In the genomic region with DNA sequence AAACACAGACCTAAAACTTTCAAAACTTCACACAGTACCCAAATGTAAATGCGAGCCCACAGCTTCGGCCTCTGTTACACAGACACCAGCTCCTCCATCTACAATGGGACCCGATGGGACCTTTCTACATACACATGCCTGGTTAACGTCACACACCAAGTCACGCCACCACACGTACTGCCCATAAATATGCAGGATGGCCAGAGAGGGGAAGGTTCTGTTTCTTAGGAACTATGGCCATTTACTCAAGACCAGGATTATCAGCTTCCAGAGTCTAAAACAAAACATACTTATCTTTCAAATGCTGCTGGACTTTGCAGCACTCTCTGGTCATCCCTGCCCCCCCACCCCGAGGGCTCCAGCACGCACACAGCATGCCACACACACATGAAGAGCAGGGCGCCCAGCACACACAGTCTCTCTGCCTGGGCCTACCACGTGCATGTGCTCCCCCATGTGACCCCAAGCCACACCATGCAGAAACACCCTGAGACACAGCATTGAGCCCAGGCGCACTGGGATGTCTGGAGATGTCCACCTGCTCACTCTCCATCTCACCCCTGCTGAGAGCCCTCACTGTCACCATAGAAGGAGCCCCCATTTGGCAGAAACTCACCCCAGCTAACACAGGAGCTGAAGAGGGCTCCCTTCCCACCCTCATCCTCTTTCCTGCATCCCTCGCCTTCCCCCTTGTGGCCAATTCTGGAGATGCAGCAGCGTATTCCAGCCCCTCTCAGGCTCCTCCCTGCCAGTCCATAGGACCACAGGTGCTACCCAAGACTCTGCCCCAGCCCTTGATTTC, we compare ENCODE assay signal across 8 cellular contexts.
DNase-seq lines count a peak whose midpoint lies in the region; ATAC-seq and TF ChIP-seq lines count a peak whose summit lies in the region.

No MANE protein-coding gene starts in this region.

- peak; percentile 89 for DNase-seq in Calu3
- DNase-seq in Jurkat, Clone E6-1 (ENCODE audit: low read depth, low spot score) = peak; percentile 67
- peak; percentile 58 for DNase-seq in Panc1 (ENCODE audit: low read depth, low spot score)
- peak; percentile 79 to 80 for DNase-seq in activated T-cell treated with anti-CD3 and anti-CD28 coated beads, Interleukin-2, amount 50 U/mL, for 72 hours
- DNase-seq in fibroblast of the aortic adventitia (ENCODE audit: low read depth) = peak; percentile 78
- peak in 52 of 56 donors; percentile 36 to 88 (median 76) for DNase-seq in nucleus accumbens (lab: John Stamatoyannopoulos, UW)
- peak; percentile 89 for DNase-seq in superior temporal gyrus (ENCODE audit: extremely low spot score)

- no peaks in the 10 kb centered on the region for H3K9me3 Mint-ChIP-seq in Calu3 (ENCODE audit: low read depth, unreplicated experiment)
- H3K9me3 Mint-ChIP-seq in activated T-cell treated with anti-CD3 and anti-CD28 coated beads, Interleukin-2, amount 50 U/mL, for 72 hours = no peaks in the 10 kb centered on the region

- H3K36me3 Mint-ChIP-seq in Calu3 (ENCODE audit: insufficient read depth, unreplicated experiment) = no peaks in the 10 kb centered on the region
- no peaks in the 10 kb centered on the region for H3K36me3 Mint-ChIP-seq in activated T-cell treated with anti-CD3 and anti-CD28 coated beads, Interleukin-2, amount 50 U/mL, for 72 hours (ENCODE audit: insufficient read depth in 2 of 2)

- no peaks in the 10 kb centered on the region for H3K36me3 ChIP-seq in Panc1 (ENCODE audit: control insufficient read depth, insufficient read depth, low read length)

- no peak overlapping the region for H3K4me3 ChIP-seq in Jurkat, Clone E6-1 (ENCODE audit: low read length)
- H3K4me3 ChIP-seq in Panc1 (ENCODE audit: low read depth in 2 of 2, low read length in 2 of 2) = no peak overlapping the region
- no peak overlapping the region for H3K4me3 ChIP-seq in fibroblast of the aortic adventitia (ENCODE audit: low read depth, low read length)

- in situ Hi-C loops in Panc1 (cut with HindIII; ENCODE audit: low pct_unique_long_range_greater_than_20kb, low sequenced_read_pairs) = no loop called here

- ATAC-seq in Panc1 (peak; percentile 90), HG02623 (IDR thresholded peaks at IDR 0.05; ENCODE audit: unreplicated experiment) (no peak)
- peak; percentile 69 for ATAC-seq in activated T-cell treated with anti-CD3 and anti-CD28 coated beads, Interleukin-2, amount 50 U/mL, for 72 hours (replicated peaks in 1 of 2)

- no peak overlapping the region for H3K4me3 Mint-ChIP-seq in Calu3 (ENCODE audit: low read depth, unreplicated experiment)
- H3K4me3 Mint-ChIP-seq in activated T-cell treated with anti-CD3 and anti-CD28 coated beads, Interleukin-2, amount 50 U/mL, for 72 hours = no peak overlapping the region

- H3K27me3 Mint-ChIP-seq in Calu3 (ENCODE audit: unreplicated experiment) = peaks cover 88% of the 10 kb centered on the region
- no peaks in the 10 kb centered on the region for H3K27me3 Mint-ChIP-seq in activated T-cell treated with anti-CD3 and anti-CD28 coated beads, Interleukin-2, amount 50 U/mL, for 72 hours (ENCODE audit: low read depth)

- intact Hi-C loops in Calu3 (cut with micrococcal nuclease; ENCODE audit: unreplicated experiment) (loop anchor here (2.0 to 5.0 kb wide), 2 partner anchors 204 to 295 kb away; a partner anchor contains a TSS), Panc1 (cut with micrococcal nuclease; ENCODE audit: unreplicated experiment) (loop anchor here (2.0 to 5.0 kb wide), 2 partner anchors 204 to 295 kb away; a partner anchor contains a TSS)

- no peaks in the 10 kb centered on the region for H3K4me1 ChIP-seq in Panc1 (ENCODE audit: control insufficient read depth, insufficient read depth, low read length)

- BruUV-seq in Calu3 (replicated peaks; lab: Mats Ljungman, UMichigan) = no TSS peak
- no TSS peak for BruUV-seq in Panc1 (replicated peaks; lab: Mats Ljungman, UMichigan)

- TF ChIP-seq CTCF in Calu3 (IDR thresholded peaks at IDR 0.05; ENCODE audit: unreplicated experiment) (peak; percentile 80), Panc1 (IDR thresholded peaks at IDR 0.05) (peak; percentile 98), fibroblast of the aortic adventitia (IDR thresholded peaks at IDR 0.05; ENCODE audit: insufficient read depth, low read length) (peak; percentile 96)

- H3K9me3 ChIP-seq in Panc1 (ENCODE audit: control insufficient read depth, insufficient read depth, low read depth, low read length) = no peaks in the 10 kb centered on the region

- POLR2A ChIA-PET in Panc1 (lab: Charles Lee) = no interaction called here

- no peak overlapping the region for H3K27ac Mint-ChIP-seq in Calu3 (ENCODE audit: unreplicated experiment)
- no peak overlapping the region for H3K27ac Mint-ChIP-seq in activated T-cell treated with anti-CD3 and anti-CD28 coated beads, Interleukin-2, amount 50 U/mL, for 72 hours

- no peaks in the 10 kb centered on the region for H3K4me1 Mint-ChIP-seq in Calu3 (ENCODE audit: low read depth, unreplicated experiment)
- peaks cover 7% of the 10 kb centered on the region for H3K4me1 Mint-ChIP-seq in activated T-cell treated with anti-CD3 and anti-CD28 coated beads, Interleukin-2, amount 50 U/mL, for 72 hours (ENCODE audit: low read depth)

- CTCF ChIA-PET in Calu3 (lab: Charles Lee) = interaction anchor here (0.6 to 3.9 kb wide), 11 partner anchors 18 to 817 kb away, joined by 3 to 15 read pairs (median 6); a partner anchor contains a TSS
- CTCF ChIA-PET in Panc1 (lab: Charles Lee) = interaction anchor here (0.5 to 1.8 kb wide), 6 partner anchors 20 to 298 kb away, joined by 3 to 18 read pairs (median 6); no protein-coding TSS in a partner anchor

- H3K27me3 ChIP-seq in Panc1 (ENCODE audit: control insufficient read depth, insufficient read depth, low read length) = no peaks in the 10 kb centered on the region

- H3K27ac ChIP-seq in Panc1 (ENCODE audit: low read length) = no peak overlapping the region
